Comparison of ENCODE assay signal across 9 cellular contexts in genomic region chr3:183158552-183159006, GRCh38. TPM values are rescaled to one million over a fixed set of nuclear protein-coding genes. Genes with fewer than 3 reads are reported as not detected.
DNase-seq lines count a peak whose midpoint lies in the region; ATAC-seq and TF ChIP-seq lines count a peak whose summit lies in the region.
"Had no signal": no experiment of that assay in that cellular context is flagged by ENCODE, and none has a peak within 500 bp of the region (broad histone marks: within the 10 kb centered on the region; RNA-seq: fewer than 3 reads in every experiment).

No MANE protein-coding gene starts in this region.

- H3K36me3 Mint-ChIP-seq in naive B cell (no peaks in the 10 kb centered on the region), endothelial cell (ENCODE audit: low read depth, unreplicated experiment) (no peaks in the 10 kb centered on the region)

- ATAC-seq in HG03045 (IDR thresholded peaks at IDR 0.05; ENCODE audit: unreplicated experiment) = peak; percentile 62
- ATAC-seq in naive B cell (ENCODE audit: low read depth in 2 of 2) = peak in 1 of 2 donors; percentile 11

- DNase-seq in activated T-cell treated with anti-CD3 and anti-CD28 coated beads for 24 hours (ENCODE audit: low read depth) = peak; percentile 33
- DNase-seq in activated T-cell treated with anti-CD3 and anti-CD28 coated beads, Interleukin-2, amount 50 U/mL, for 1 hour = no peak
- DNase-seq in activated CD4-positive, alpha-beta T cell treated with anti-CD3 and anti-CD28 coated beads, Interleukin-2, amount 50 U/mL, for 4 hours = peak; percentile 15 to 22
- peak; percentile 31 for DNase-seq in naive B cell
- no peak for DNase-seq in NCI-H774 (lab: John Stamatoyannopoulos, UW)
- DNase-seq in testis = no peak
- DNase-seq in endothelial cell (ENCODE audit: low spot score) = no peak
- DNase-seq: CD4-positive, CD25-positive, alpha-beta regulatory T cell had no signal

- peaks cover 0 to 29% (median 17%) of the 10 kb centered on the region in 7 donors for H3K9me3 Mint-ChIP-seq in naive B cell
- H3K9me3 Mint-ChIP-seq in endothelial cell (ENCODE audit: unreplicated experiment) = no peaks in the 10 kb centered on the region
- H3K9me3 Mint-ChIP-seq: CD4-positive, CD25-positive, alpha-beta regulatory T cell had no signal

- H3K4me3 Mint-ChIP-seq in naive B cell = peak overlapping the region in 1 of 8 donors; percentile 16
- no peak overlapping the region for H3K4me3 Mint-ChIP-seq in endothelial cell (ENCODE audit: unreplicated experiment)

- TF ChIP-seq CTCF in testis (IDR thresholded peaks at IDR 0.05) (no peak), endothelial cell (IDR thresholded peaks at IDR 0.05; ENCODE audit: unreplicated experiment) (no peak)

- H3K4me3 ChIP-seq in testis = no peak overlapping the region

- 78 to 80% methylated on average over 3 of the region's 3 CpGs for WGBS in testis, 2 donors

- intact Hi-C loops in testis (cut with DNase I; ENCODE audit: low total_unique reads) = no loop called here

- H3K4me1 ChIP-seq in testis = no peaks in the 10 kb centered on the region

- H3K9me3 ChIP-seq in testis = no peaks in the 10 kb centered on the region

- no peak for TF ChIP-seq POLR2A in testis (IDR thresholded peaks at IDR 0.05)

- H3K27me3 Mint-ChIP-seq in naive B cell (peaks cover 67 to 88% (median 78%) of the 10 kb centered on the region in 3 donors), endothelial cell (ENCODE audit: unreplicated experiment) (peaks cover 10% of the 10 kb centered on the region)
- H3K27me3 Mint-ChIP-seq: CD4-positive, CD25-positive, alpha-beta regulatory T cell had no signal

- H3K36me3 ChIP-seq in testis (ENCODE audit: low read depth, missing control alignments) = no peaks in the 10 kb centered on the region

- H3K27ac ChIP-seq in testis = no peak overlapping the region

- H3K27me3 ChIP-seq in testis = no peaks in the 10 kb centered on the region

- H3K4me1 Mint-ChIP-seq in naive B cell = peaks cover 14 to 30% (median 18%) of the 10 kb centered on the region in 3 donors
- H3K4me1 Mint-ChIP-seq in endothelial cell (ENCODE audit: unreplicated experiment) = peaks cover 3% of the 10 kb centered on the region

- H3K27ac Mint-ChIP-seq in naive B cell = peak overlapping the region in 2 of 6 donors; percentile 11 to 21
- no peak overlapping the region for H3K27ac Mint-ChIP-seq in endothelial cell (ENCODE audit: unreplicated experiment)
- H3K27ac Mint-ChIP-seq: CD4-positive, CD25-positive, alpha-beta regulatory T cell had no signal

RNA-seq across cellular contexts. Expression of gene LAMP3, which starts 4.0 kb away (rescaled TPM):
- polyA plus RNA-seq in naive B cell (ENCODE audit: low read depth in 6 of 6) (1 to 10 TPM in 1 of 6 donors, under 1 TPM in 4, not detected in 1; 0.17 to 1.8 (median 0.80) TPM), testis (ENCODE audit: insufficient read depth, low read depth, low replicate concordance) (52.6 TPM)
- total RNA-seq in testis (10 to 100 TPM; 10.1 to 16.3 TPM), endothelial cell (ENCODE audit: unreplicated experiment) (not detected)

RNA-seq across cellular contexts. Expression of gene MCCC1, which starts 59.3 kb away (rescaled TPM):
- polyA plus RNA-seq in naive B cell (ENCODE audit: low read depth in 6 of 6) (10 to 100 TPM; 26.9 to 37.7 (median 34.2) TPM), testis (ENCODE audit: insufficient read depth, low read depth, low replicate concordance) (22.7 TPM)
- total RNA-seq in testis (10 to 100 TPM; 35.9 to 37.8 TPM), endothelial cell (ENCODE audit: unreplicated experiment) (19.8 TPM)

Comparison
In these comparisons a context has a peak if more than half of its experiments do, and no peak if none do; other contexts are left out.
1. DNase-seq: peak in activated T-cell treated with anti-CD3 and anti-CD28 coated beads for 24 hours (single experiment), activated CD4-positive, alpha-beta T cell treated with anti-CD3 and anti-CD28 coated beads, Interleukin-2, amount 50 U/mL, for 4 hours (2 of 2) and naive B cell (single experiment); none in activated T-cell treated with anti-CD3 and anti-CD28 coated beads, Interleukin-2, amount 50 U/mL, for 1 hour (single experiment), NCI-H774 (single experiment), testis (single experiment) and endothelial cell (single experiment).
2. RNA of gene LAMP3, which starts 4.0 kb away (total RNA-seq): 10.1 to 16.3 TPM in testis; not detected in endothelial cell (single experiment); every median in the first group is over 10 times any median in the second.